In genomic region chr20:17662333-17663039, GRCh38 we compare ENCODE assay signal across 10 cellular contexts. TPM values are rescaled to one million over a fixed set of nuclear protein-coding genes. Genes with fewer than 3 reads are reported as not detected.
DNase-seq lines count a peak whose midpoint lies in the region; ATAC-seq and TF ChIP-seq lines count a peak whose summit lies in the region.
"Had no signal": no experiment of that assay in that cellular context is flagged by ENCODE, and none has a peak within 500 bp of the region (broad histone marks: within the 10 kb centered on the region; RNA-seq: fewer than 3 reads in every experiment).

No MANE protein-coding gene starts in this region.

- H3K4me3 Mint-ChIP-seq in WTC11, result no peak overlapping the region
- H3K4me3 Mint-ChIP-seq in stimulated activated memory B cell treated with anti-CD40 and anti-IgM and Interleukin-4, amounts not matched to agents 10 μg/mL and 1 μg/mL and 100 μg/mL, for 72 hours, result no peak overlapping the region

- CTCF ChIA-PET in WTC11 (lab: Charles Lee), result interaction anchor here (0.6 kb wide), 1 partner anchor 156 kb away, joined by 3 read pairs; no protein-coding TSS in a partner anchor

- H3K9me3 ChIP-seq in Karpas-422 (ENCODE audit: low read length), result peaks cover 4% of the 10 kb centered on the region; the same call in 1 of the 2 replicates

- no peak overlapping the region for H3K4me2 ChIP-seq in Karpas-422 (ENCODE audit: low read depth, low read length, poor library complexity, severe bottlenecking)

- in situ Hi-C loops in GM13976 (cut with MboI; ENCODE audit: low sequenced_read_pairs, unreplicated experiment), result no loop called here

- ATAC-seq in WTC11 (no peak), left ventricle myocardium superior (peak; percentile 84), HG03442 (IDR thresholded peaks at IDR 0.05; ENCODE audit: unreplicated experiment) (no peak), HG03439 (IDR thresholded peaks at IDR 0.05; ENCODE audit: unreplicated experiment) (no peak)
- ATAC-seq in stimulated activated memory B cell treated with anti-CD40 and anti-IgM and Interleukin-4, amounts not matched to agents 10 μg/mL and 1 μg/mL and 100 μg/mL, for 72 hours, result peak; percentile 89
- ATAC-seq: esophagus mucosa, K562 had no signal

- POLR2A ChIA-PET in WTC11 (lab: Charles Lee), result no interaction called here

- H3K9me3 Mint-ChIP-seq in WTC11, result peaks cover 16% of the 10 kb centered on the region
- H3K9me3 Mint-ChIP-seq in stimulated activated memory B cell treated with anti-CD40 and anti-IgM and Interleukin-4, amounts not matched to agents 10 μg/mL and 1 μg/mL and 100 μg/mL, for 72 hours, result peaks cover 4% of the 10 kb centered on the region

- TF ChIP-seq CTCF in GM13976 (IDR thresholded peaks at IDR 0.05; ENCODE audit: borderline replicate concordance, control extremely low read depth, extremely low read depth, insufficient read depth, missing control alignments), result no peak
- no peak for TF ChIP-seq CTCF in WTC11 (IDR thresholded peaks at IDR 0.05)

- H3K4me1 Mint-ChIP-seq in WTC11, result peaks cover 67% of the 10 kb centered on the region
- peaks cover 42% of the 10 kb centered on the region for H3K4me1 Mint-ChIP-seq in stimulated activated memory B cell treated with anti-CD40 and anti-IgM and Interleukin-4, amounts not matched to agents 10 μg/mL and 1 μg/mL and 100 μg/mL, for 72 hours

- H3K36me3 ChIP-seq in Karpas-422 (ENCODE audit: insufficient read depth, low read length), result no peaks in the 10 kb centered on the region

- peaks cover 9% of the 10 kb centered on the region; the same call in 1 of the 2 replicates for H4K20me1 ChIP-seq in Karpas-422 (ENCODE audit: insufficient read depth, low read depth, low read length)

- no peaks in the 10 kb centered on the region for H3K27me3 ChIP-seq in Karpas-422 (ENCODE audit: low read length)

- no peak overlapping the region for H3K9ac ChIP-seq in Karpas-422 (ENCODE audit: low read length)

- intact Hi-C loops in left ventricle myocardium superior (cut with micrococcal nuclease), result no loop called here

- peak; percentile 22 for DNase-seq in GM13976 (ENCODE audit: low spot score)
- no peak for DNase-seq in WTC11 (ENCODE audit: low spot score)
- no peak for DNase-seq in left ventricle myocardium superior
- no peak for DNase-seq in NCI-H1436 (lab: John Stamatoyannopoulos, UW)
- DNase-seq in Karpas-422, result no peak

- H3K36me3 Mint-ChIP-seq in WTC11, result peaks cover 33% of the 10 kb centered on the region
- H3K36me3 Mint-ChIP-seq in stimulated activated memory B cell treated with anti-CD40 and anti-IgM and Interleukin-4, amounts not matched to agents 10 μg/mL and 1 μg/mL and 100 μg/mL, for 72 hours, result peaks cover 29% of the 10 kb centered on the region

- H2AFZ ChIP-seq in Karpas-422 (ENCODE audit: low read length), result no peak overlapping the region

- no peak overlapping the region for H3K4me3 ChIP-seq in Karpas-422 (ENCODE audit: low read length)
- H3K4me3 ChIP-seq: K562 had no signal

- no peaks in the 10 kb centered on the region for H3K9me2 ChIP-seq in Karpas-422 (replicated peaks; ENCODE audit: insufficient read depth, low read length)

- H3K27ac Mint-ChIP-seq in WTC11, result peak overlapping the region; percentile 71; the same call in 1 of the 2 replicates
- H3K27ac Mint-ChIP-seq in stimulated activated memory B cell treated with anti-CD40 and anti-IgM and Interleukin-4, amounts not matched to agents 10 μg/mL and 1 μg/mL and 100 μg/mL, for 72 hours, result peak overlapping the region; percentile 27

- no peaks in the 10 kb centered on the region for H3K4me1 ChIP-seq in Karpas-422 (ENCODE audit: low read length)

- H3K79me2 ChIP-seq in Karpas-422 (ENCODE audit: low read length), result no peaks in the 10 kb centered on the region

- H3K27me3 Mint-ChIP-seq in WTC11 (ENCODE audit: low read depth), result no peaks in the 10 kb centered on the region
- no peaks in the 10 kb centered on the region for H3K27me3 Mint-ChIP-seq in stimulated activated memory B cell treated with anti-CD40 and anti-IgM and Interleukin-4, amounts not matched to agents 10 μg/mL and 1 μg/mL and 100 μg/mL, for 72 hours

- H3K27ac ChIP-seq in Karpas-422 (ENCODE audit: low read length), result no peak overlapping the region

TF ChIP-seq in WTC11, 78 proteins besides CTCF, POLR2A, EP300 and RAD21:
- TF ChIP-seq MLX (CRISPR knock-in tag; IDR thresholded peaks at IDR 0.05), result no peak

RNA-seq across cellular contexts. Expression of gene RRBP1, which starts 19.6 kb away (rescaled TPM):
- total RNA-seq in WTC11 (2021) (161 to 171 TPM (median 162 TPM) in 3 replicates), left ventricle myocardium superior (35.6 TPM)
- 3.7 and 8.2 TPM in 2 replicates for total RNA-seq in Karpas-422 (2014; rRNA removed; shearing (Covaris generic); ENCODE audit: low replicate concordance)

RNA-seq across cellular contexts. Expression of gene BANF2, which starts 37.3 kb away (rescaled TPM):
- not detected in 3 replicates for total RNA-seq in WTC11 (2021)
- not detected for total RNA-seq in left ventricle myocardium superior
- total RNA-seq in Karpas-422 (2014; rRNA removed; shearing (Covaris generic); ENCODE audit: low replicate concordance), result not detected in 2 replicates
- total RNA-seq: esophagus mucosa, K562 had no signal

Comparison
In these comparisons a context has a peak if more than half of its experiments do, and no peak if none do; other contexts are left out.
1. ATAC-seq: peak in left ventricle myocardium superior (single experiment) and stimulated activated memory B cell treated with anti-CD40 and anti-IgM and Interleukin-4, amounts not matched to agents 10 μg/mL and 1 μg/mL and 100 μg/mL, for 72 hours (single experiment); none in WTC11 (single experiment), HG03442 (single experiment) and HG03439 (single experiment).